ENCODE assay signal across 10 cellular contexts in the genomic region with DNA sequence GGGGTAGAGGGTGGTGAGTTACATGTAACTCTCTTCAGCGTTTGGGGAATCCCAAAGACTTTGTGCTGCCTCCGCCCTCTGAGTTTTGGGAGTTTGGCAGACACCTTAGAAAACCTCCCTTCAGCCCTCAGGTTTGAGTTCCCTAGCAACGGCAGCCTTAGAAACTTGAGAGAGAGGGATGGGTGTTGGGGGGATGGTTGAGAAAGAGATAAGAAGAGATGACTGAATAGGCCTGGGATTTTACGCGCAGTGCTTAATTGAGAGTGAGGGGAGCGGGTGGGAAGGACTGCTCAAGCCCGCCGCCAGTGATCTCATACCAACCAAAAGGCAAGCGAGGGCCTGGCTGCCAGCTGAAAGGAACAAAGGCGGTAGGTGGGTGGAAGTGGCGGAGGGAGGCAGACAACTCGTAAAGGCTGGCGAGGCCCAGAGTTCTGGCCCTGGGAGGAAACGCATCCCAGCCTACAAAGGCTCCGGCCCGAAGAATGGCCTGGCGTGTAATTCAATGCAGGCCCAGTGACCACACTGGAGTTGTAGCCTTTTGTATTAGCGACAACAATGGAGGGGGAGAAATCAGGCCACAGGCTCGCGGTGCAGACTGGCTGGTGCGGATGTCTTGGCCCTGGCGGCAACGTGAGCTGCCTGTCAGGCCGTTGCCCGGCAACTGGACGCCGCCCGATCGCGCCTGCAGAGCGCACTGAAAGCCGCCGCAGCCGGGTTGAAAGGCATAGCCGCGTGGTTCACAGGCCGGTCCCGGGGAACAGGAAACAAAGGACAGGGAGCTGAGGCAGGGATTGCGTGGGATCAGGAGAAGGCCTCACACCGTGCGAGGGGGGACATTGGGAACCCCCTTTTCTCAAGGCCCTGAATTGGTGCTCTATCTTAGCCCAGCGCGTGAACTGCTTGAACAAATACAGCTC. TPM values are rescaled to one million over a fixed set of nuclear protein-coding genes. Genes with fewer than 3 reads are reported as not detected.
DNase-seq lines count a peak whose midpoint lies in the region; ATAC-seq and TF ChIP-seq lines count a peak whose summit lies in the region.
"Had no signal": no experiment of that assay in that cellular context is flagged by ENCODE, and none has a peak within 500 bp of the region (broad histone marks: within the 10 kb centered on the region; RNA-seq: fewer than 3 reads in every experiment).

No MANE protein-coding gene starts in this region.

- H3K4me3 ChIP-seq in Karpas-422 (ENCODE audit: low read length) = no peak overlapping the region
- H3K4me3 ChIP-seq: A549, SK-N-MC had no signal

- TF ChIP-seq CTCF in foreskin keratinocyte (conservative IDR thresholded peaks at IDR 0.05) = no peak
- TF ChIP-seq CTCF in natural killer cell (IDR thresholded peaks at IDR 0.05) = no peak
- no peak for TF ChIP-seq CTCF in type B pancreatic cell (conservative IDR thresholded peaks at IDR 0.05)

- ATAC-seq in foreskin keratinocyte (peak; percentile 97), natural killer cell (peak; percentile 74 to 86 (median 82))
- ATAC-seq: A549 had no signal

- no peak overlapping the region for H3K4me3 Mint-ChIP-seq in natural killer cell
- peak overlapping the region; percentile 75 for H3K4me3 Mint-ChIP-seq in type B pancreatic cell

- H3K27me3 Mint-ChIP-seq in natural killer cell (ENCODE audit: low read depth in 2 of 2) (peaks cover 0 to 8% of the 10 kb centered on the region in 2 donors), type B pancreatic cell (peaks cover 9% of the 10 kb centered on the region)

- H3K79me2 ChIP-seq in Karpas-422 (ENCODE audit: low read length) = no peaks in the 10 kb centered on the region

- H3K4me1 Mint-ChIP-seq in natural killer cell (peaks cover 0 to 13% of the 10 kb centered on the region in 2 donors), type B pancreatic cell (ENCODE audit: unreplicated experiment) (peaks cover 21% of the 10 kb centered on the region)

- H3K36me3 ChIP-seq in Karpas-422 (ENCODE audit: insufficient read depth, low read length) = no peaks in the 10 kb centered on the region

- peaks cover 7% of the 10 kb centered on the region for H3K27me3 ChIP-seq in foreskin keratinocyte
- H3K27me3 ChIP-seq in Karpas-422 (ENCODE audit: low read length) = no peaks in the 10 kb centered on the region

- H3K9ac ChIP-seq in Karpas-422 (ENCODE audit: low read length) = no peak overlapping the region

- no peak overlapping the region for H2AFZ ChIP-seq in Karpas-422 (ENCODE audit: low read length)

- no peak overlapping the region for H3K27ac ChIP-seq in foreskin keratinocyte
- no peak overlapping the region for H3K27ac ChIP-seq in Karpas-422 (ENCODE audit: low read length)
- H3K27ac ChIP-seq: A549, SK-N-MC had no signal

- intact Hi-C loops in natural killer cell (cut with micrococcal nuclease) = no loop called here

- H3K36me3 Mint-ChIP-seq in natural killer cell (no peaks in the 10 kb centered on the region), type B pancreatic cell (no peaks in the 10 kb centered on the region)

- H4K20me1 ChIP-seq in Karpas-422 (ENCODE audit: insufficient read depth, low read depth, low read length) = no peaks in the 10 kb centered on the region

- no peaks in the 10 kb centered on the region for H3K9me3 ChIP-seq in Karpas-422 (ENCODE audit: low read length)
- H3K9me3 ChIP-seq: A549 had no signal

- H3K27ac Mint-ChIP-seq in natural killer cell (no peak overlapping the region), type B pancreatic cell (peak overlapping the region; percentile 87)

- H3K4me1 ChIP-seq in foreskin keratinocyte (no peaks in the 10 kb centered on the region), Karpas-422 (ENCODE audit: low read length) (no peaks in the 10 kb centered on the region)

- H3K9me2 ChIP-seq in Karpas-422 (replicated peaks; ENCODE audit: insufficient read depth, low read length) = no peaks in the 10 kb centered on the region

- no peak overlapping the region for H3K4me2 ChIP-seq in Karpas-422 (ENCODE audit: low read depth, low read length, poor library complexity, severe bottlenecking)
- H3K4me2 ChIP-seq: A549 had no signal

- H3K9me3 Mint-ChIP-seq in natural killer cell = no peaks in the 10 kb centered on the region
- H3K9me3 Mint-ChIP-seq in type B pancreatic cell = no peaks in the 10 kb centered on the region

- peak; percentile 62 for DNase-seq in NCI-H82 (lab: John Stamatoyannopoulos, UW)
- DNase-seq in NCI-H82 treated with DMSO at 0.1 percent for 48 hours (lab: John Stamatoyannopoulos, UW; ENCODE audit: unreplicated experiment) = no peak
- DNase-seq in NCI-H1105 treated with DMSO at 0.1 percent for 48 hours (lab: John Stamatoyannopoulos, UW) = peak; percentile 86
- DNase-seq in activated CD8-positive, alpha-beta memory T cell treated with anti-CD3 and anti-CD28 coated beads, Interleukin-2, amount 50 U/mL, for 4 hours = peak; percentile 28
- peak; percentile 17 to 47 for DNase-seq in foreskin keratinocyte
- DNase-seq in natural killer cell = peak; percentile 21
- peak; percentile 92 for DNase-seq in type B pancreatic cell (ENCODE audit: extremely low spot score, unreplicated experiment)
- DNase-seq in Karpas-422 = no peak

RNA-seq across cellular contexts. Expression of gene DARS1, which starts 39.9 kb away (rescaled TPM):
- total RNA-seq in foreskin keratinocyte (74.8 and 77.5 TPM in 2 replicates), natural killer cell (10 to 100 TPM; 28.4 to 31.3 (median 30.3) TPM), type B pancreatic cell (ENCODE audit: low replicate concordance) (46.0 and 58.4 TPM in 2 replicates)
- polyA plus RNA-seq in foreskin keratinocyte = 45.2 and 45.6 TPM in 2 replicates
- total RNA-seq in Karpas-422 (2014; rRNA removed; shearing (Covaris generic); ENCODE audit: low replicate concordance) = 131 and 185 TPM in 2 replicates

Comparison
In these comparisons a context has a peak if more than half of its experiments do, and no peak if none do; other contexts are left out.
1. DNase-seq: peak in NCI-H82 (single experiment), NCI-H1105 treated with DMSO at 0.1 percent for 48 hours (single experiment), activated CD8-positive, alpha-beta memory T cell treated with anti-CD3 and anti-CD28 coated beads, Interleukin-2, amount 50 U/mL, for 4 hours (single experiment), foreskin keratinocyte (2 of 2), natural killer cell (single experiment) and type B pancreatic cell (single experiment); none in NCI-H82 treated with DMSO at 0.1 percent for 48 hours (single experiment) and Karpas-422 (single experiment).